In genomic region chr2:165953655-165954606, GRCh38 we compare ENCODE assay signal across 8 cellular contexts. TPM values are rescaled to one million over a fixed set of nuclear protein-coding genes. Genes with fewer than 3 reads are reported as not detected.
DNase-seq lines count a peak whose midpoint lies in the region; ATAC-seq and TF ChIP-seq lines count a peak whose summit lies in the region.

TSS of gene TTC21B (minus strand) at chr2:165953776. CDS start at chr2:165953705, 71 bp downstream.

- H3K36me3 Mint-ChIP-seq in activated naive CD8-positive, alpha-beta T cell treated with anti-CD3 and anti-CD28 coated beads for 36 hours = peaks cover 3% of the 10 kb centered on the region
- no peaks in the 10 kb centered on the region for H3K36me3 Mint-ChIP-seq in glutamatergic neuron (ENCODE audit: unreplicated experiment)

- peaks cover 8% of the 10 kb centered on the region for H3K36me3 ChIP-seq in osteoblast (ENCODE audit: insufficient read depth, low read length)
- no peaks in the 10 kb centered on the region for H3K36me3 ChIP-seq in thoracic aorta

- H4K20me1 ChIP-seq in osteoblast (ENCODE audit: insufficient read depth, low read length) = peaks cover 6% of the 10 kb centered on the region

- H3K4me1 ChIP-seq in osteoblast (ENCODE audit: insufficient read depth, low read length) (peaks cover 14% of the 10 kb centered on the region), thoracic aorta (ENCODE audit: control insufficient read depth in 1 of 2, low read depth in 2 of 2) (peaks cover 19 to 31% of the 10 kb centered on the region in 2 donors)

- peak within 1 kb of the TSS; percentile 77 for H3K27ac ChIP-seq in osteoblast (ENCODE audit: low read depth, low read length)
- peak within 1 kb of the TSS; percentile 71 to 74 for H3K27ac ChIP-seq in thoracic aorta

- H3K9me3 Mint-ChIP-seq in activated naive CD8-positive, alpha-beta T cell treated with anti-CD3 and anti-CD28 coated beads for 36 hours = no peaks in the 10 kb centered on the region
- no peaks in the 10 kb centered on the region for H3K9me3 Mint-ChIP-seq in glutamatergic neuron (ENCODE audit: unreplicated experiment)

- H3K27ac Mint-ChIP-seq in activated naive CD8-positive, alpha-beta T cell treated with anti-CD3 and anti-CD28 coated beads for 36 hours = peak within 1 kb of the TSS; percentile 52
- H3K27ac Mint-ChIP-seq in glutamatergic neuron (ENCODE audit: unreplicated experiment) = no peak within 1 kb of the TSS

- peak within 1 kb of the TSS; percentile 98 for H2AFZ ChIP-seq in osteoblast (ENCODE audit: low read length)

- peak; percentile 97 for ATAC-seq in HG02623 (IDR thresholded peaks at IDR 0.05; ENCODE audit: unreplicated experiment)
- ATAC-seq in thoracic aorta (ENCODE audit: insufficient number of reproducible peaks, low FRiP score, low read depth) = peak; percentile 93

- H3K27me3 Mint-ChIP-seq in activated naive CD8-positive, alpha-beta T cell treated with anti-CD3 and anti-CD28 coated beads for 36 hours = no peaks in the 10 kb centered on the region
- H3K27me3 Mint-ChIP-seq in glutamatergic neuron (ENCODE audit: unreplicated experiment) = no peaks in the 10 kb centered on the region

- peak; percentile 76 for TF ChIP-seq CTCF in GM12864 (IDR thresholded peaks at IDR 0.05; ENCODE audit: low read depth, low read length, missing control alignments)
- peak; percentile 97 for TF ChIP-seq CTCF in glutamatergic neuron (IDR thresholded peaks at IDR 0.05; ENCODE audit: partially characterized antibody, unreplicated experiment)
- peak; percentile 79 for TF ChIP-seq CTCF in osteoblast (IDR thresholded peaks at IDR 0.05; ENCODE audit: extremely low read depth, low read depth, low read length)
- peak; percentile 86 for TF ChIP-seq CTCF in thoracic aorta (IDR thresholded peaks at IDR 0.05)

- DNase-seq in GM12864 (ENCODE audit: low read depth) (peak; percentile 85), NCI-H1105 (lab: John Stamatoyannopoulos, UW) (peak; percentile 89), SKM-1 treated with dmso at 0.1 percent for 144 hours (lab: John Stamatoyannopoulos, UW; ENCODE audit: unreplicated experiment) (peak; percentile 85), glutamatergic neuron (peak; percentile 98), osteoblast (ENCODE audit: insufficient read length, low spot score, missing footprints) (peak; percentile 98), thoracic aorta (ENCODE audit: low spot score) (peak; percentile 82)
- DNase-seq in activated naive CD8-positive, alpha-beta T cell treated with anti-CD3 and anti-CD28 coated beads for 36 hours = peak; percentile 95

- H3K27me3 ChIP-seq in osteoblast (ENCODE audit: insufficient read depth, low read length) = no peaks in the 10 kb centered on the region
- no peaks in the 10 kb centered on the region for H3K27me3 ChIP-seq in thoracic aorta (replicated peaks; ENCODE audit: insufficient read depth)

- H3K4me3 ChIP-seq in GM12864 (ENCODE audit: low read depth, low read length) (peak within 1 kb of the TSS; percentile 60), osteoblast (ENCODE audit: insufficient read depth, low read length) (peak within 1 kb of the TSS; percentile 89), thoracic aorta (peak within 1 kb of the TSS; percentile 86)

- H3K79me2 ChIP-seq in osteoblast (ENCODE audit: insufficient read depth, low read length) = peaks cover 34% of the 10 kb centered on the region

- peak within 1 kb of the TSS; percentile 49 for H3K4me3 Mint-ChIP-seq in activated naive CD8-positive, alpha-beta T cell treated with anti-CD3 and anti-CD28 coated beads for 36 hours
- H3K4me3 Mint-ChIP-seq in glutamatergic neuron (ENCODE audit: unreplicated experiment) = peak within 1 kb of the TSS; percentile 48

- H3K4me2 ChIP-seq in osteoblast (ENCODE audit: insufficient read depth, low read length) = peak within 1 kb of the TSS; percentile 96

- H3K9me3 ChIP-seq in osteoblast (ENCODE audit: low read depth, low read length) (no peaks in the 10 kb centered on the region), thoracic aorta (no peaks in the 10 kb centered on the region)

- H3K4me1 Mint-ChIP-seq in activated naive CD8-positive, alpha-beta T cell treated with anti-CD3 and anti-CD28 coated beads for 36 hours = peaks cover 8% of the 10 kb centered on the region
- peaks cover 2% of the 10 kb centered on the region for H3K4me1 Mint-ChIP-seq in glutamatergic neuron (ENCODE audit: low read depth, unreplicated experiment)

RNA-seq across cellular contexts. Expression of gene TTC21B, which starts in this region (rescaled TPM):
- 10 to 100 TPM; 21.3 to 24.1 TPM for total RNA-seq in activated naive CD8-positive, alpha-beta T cell treated with anti-CD3 and anti-CD28 coated beads for 36 hours
- 46.2 TPM for total RNA-seq in glutamatergic neuron (ENCODE audit: unreplicated experiment)
- 25.7 and 29.8 TPM in 2 replicates for total RNA-seq in osteoblast
- 10 to 100 TPM; 23.7 to 34.1 TPM for total RNA-seq in thoracic aorta

Comparison
In these comparisons a context has a peak if more than half of its experiments do, and no peak if none do; other contexts are left out.
1. Peak in every context shown above with its lines: DNase-seq, ATAC-seq, H3K4me3 ChIP-seq and H3K27ac ChIP-seq.